Comparison of ENCODE assay signal across 13 cellular contexts in the genomic region with DNA sequence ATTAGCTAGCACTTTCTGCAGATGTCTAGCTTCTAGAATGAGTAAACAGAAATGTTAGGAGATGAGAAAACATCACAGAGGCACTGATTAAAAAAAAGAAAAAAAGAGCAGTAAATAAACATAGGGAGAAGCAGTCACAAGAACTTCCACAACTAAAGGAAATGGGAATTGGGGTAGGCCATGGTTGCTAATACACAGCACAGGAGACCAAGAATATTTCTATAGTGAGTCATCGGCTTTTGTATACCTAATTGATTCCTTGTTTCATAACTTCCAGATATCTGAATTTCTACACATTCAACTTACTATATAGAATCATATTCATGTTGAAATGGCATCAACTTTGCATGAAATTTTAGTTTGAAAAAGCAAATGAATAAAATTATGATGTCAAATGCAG. TPM values are rescaled to one million over a fixed set of nuclear protein-coding genes. Genes with fewer than 3 reads are reported as not detected.
DNase-seq lines count a peak whose midpoint lies in the region; ATAC-seq and TF ChIP-seq lines count a peak whose summit lies in the region.
"Had no signal": no experiment of that assay in that cellular context is flagged by ENCODE, and none has a peak within 500 bp of the region (broad histone marks: within the 10 kb centered on the region; RNA-seq: fewer than 3 reads in every experiment).

No MANE protein-coding gene starts in this region.

- no peaks in the 10 kb centered on the region for H3K36me3 ChIP-seq in RWPE2 (ENCODE audit: low read depth)
- H3K36me3 ChIP-seq in fibroblast of lung (ENCODE audit: control insufficient read depth, insufficient read depth, low read length): no peaks in the 10 kb centered on the region
- H3K36me3 ChIP-seq: right atrium auricular region had no signal

- no peaks in the 10 kb centered on the region for H4K20me1 ChIP-seq in fibroblast of lung (ENCODE audit: control insufficient read depth, extremely low read depth, insufficient read depth, low read length)

- peak overlapping the region; percentile 75 for H3K27ac Mint-ChIP-seq in osteocyte (ENCODE audit: unreplicated experiment)

- H3K4me3 ChIP-seq in RWPE2 (ENCODE audit: severe bottlenecking) (no peak overlapping the region), fibroblast of lung (replicated peaks in 1 of 4; ENCODE audit: control extremely low read depth in 1 of 4, insufficient read depth in 1 of 4, low read depth in 3 of 4, low read length in 4 of 4) (no peak overlapping the region)
- H3K4me3 ChIP-seq: right atrium auricular region had no signal

- H3K36me3 Mint-ChIP-seq in osteocyte (ENCODE audit: unreplicated experiment): no peaks in the 10 kb centered on the region
- H3K36me3 Mint-ChIP-seq in activated T-cell treated with anti-CD3 and anti-CD28 coated beads, Interleukin-2, amount 50 U/mL, for 4 hours (ENCODE audit: insufficient read depth): no peaks in the 10 kb centered on the region

- peak overlapping the region; percentile 15 for H3K27ac ChIP-seq in RWPE2 (ENCODE audit: poor library complexity, severe bottlenecking)
- no peak overlapping the region for H3K27ac ChIP-seq in fibroblast of lung (ENCODE audit: insufficient read depth, low read length)
- H3K27ac ChIP-seq: right atrium auricular region had no signal

- peak; percentile 28 for DNase-seq in DMS53 (lab: John Stamatoyannopoulos, UW)
- DNase-seq in RWPE2 (ENCODE audit: low spot score): no peak
- peak; percentile 77 to 88 for DNase-seq in fibroblast of lung (ENCODE audit: low read depth in 2 of 2)
- no peak for DNase-seq in osteocyte (ENCODE audit: extremely low spot score, unreplicated experiment)
- no peak for DNase-seq in SHP77 (lab: John Stamatoyannopoulos, UW)
- no peak for DNase-seq in activated T-cell treated with anti-CD3 and anti-CD28 coated beads, Interleukin-2, amount 50 U/mL, for 4 hours
- DNase-seq in NCI-H526 treated with DMSO at 0.1 percent for 48 hours (lab: John Stamatoyannopoulos, UW): no peak
- DNase-seq in ecto neural progenitor cell (ENCODE audit: low spot score): no peak
- DNase-seq: activated T-cell treated with anti-CD3 and anti-CD28 coated beads for 4 hours, Caco-2, left colon, MV-4-11 had no signal

- no peak overlapping the region for H3K4me3 Mint-ChIP-seq in osteocyte (ENCODE audit: unreplicated experiment)
- no peak overlapping the region for H3K4me3 Mint-ChIP-seq in activated T-cell treated with anti-CD3 and anti-CD28 coated beads, Interleukin-2, amount 50 U/mL, for 4 hours

- no peak overlapping the region for H2AFZ ChIP-seq in fibroblast of lung (ENCODE audit: low read length)

- H3K4me1 Mint-ChIP-seq in osteocyte (ENCODE audit: unreplicated experiment): peaks cover 14% of the 10 kb centered on the region
- no peaks in the 10 kb centered on the region for H3K4me1 Mint-ChIP-seq in activated T-cell treated with anti-CD3 and anti-CD28 coated beads, Interleukin-2, amount 50 U/mL, for 4 hours (ENCODE audit: low read depth)

- TF ChIP-seq CTCF in RWPE2 (IDR thresholded peaks at IDR 0.05; ENCODE audit: poor library complexity, severe bottlenecking): no peak
- no peak for TF ChIP-seq CTCF in fibroblast of lung (conservative IDR thresholded peaks at IDR 0.05 in 1 of 2, IDR thresholded peaks at IDR 0.05 in 1 of 2; ENCODE audit: low read depth in 1 of 2, low read length in 2 of 2)
- TF ChIP-seq CTCF in osteocyte (IDR thresholded peaks at IDR 0.05): no peak

- peak; percentile 96 for ATAC-seq in RWPE2 (ENCODE audit: low read depth)
- no peak for ATAC-seq in activated T-cell treated with anti-CD3 and anti-CD28 coated beads, Interleukin-2, amount 50 U/mL, for 4 hours
- ATAC-seq: left colon had no signal

- no peak overlapping the region for H3K4me2 ChIP-seq in fibroblast of lung (ENCODE audit: extremely low read depth, insufficient read depth, low read length)

- no peaks in the 10 kb centered on the region for H3K79me2 ChIP-seq in fibroblast of lung (ENCODE audit: control insufficient read depth, insufficient read depth, low read length)

- H3K27me3 ChIP-seq in RWPE2 (ENCODE audit: insufficient read depth, poor library complexity, severe bottlenecking) (no peaks in the 10 kb centered on the region), fibroblast of lung (ENCODE audit: control insufficient read depth, insufficient read depth, low read length) (no peaks in the 10 kb centered on the region)
- H3K27me3 ChIP-seq: right atrium auricular region had no signal

- H3K9me3 Mint-ChIP-seq in osteocyte (ENCODE audit: unreplicated experiment): no peaks in the 10 kb centered on the region
- H3K9me3 Mint-ChIP-seq in activated T-cell treated with anti-CD3 and anti-CD28 coated beads, Interleukin-2, amount 50 U/mL, for 4 hours: no peaks in the 10 kb centered on the region

- H3K4me1 ChIP-seq in RWPE2 (ENCODE audit: insufficient read depth, poor library complexity, severe bottlenecking) (peaks cover 10% of the 10 kb centered on the region), fibroblast of lung (ENCODE audit: control insufficient read depth, extremely low read depth, insufficient read depth, low read length) (peaks cover 6% of the 10 kb centered on the region)
- H3K4me1 ChIP-seq: Caco-2, right atrium auricular region had no signal

- no peaks in the 10 kb centered on the region for H3K9me3 ChIP-seq in RWPE2 (ENCODE audit: severe bottlenecking)
- no peaks in the 10 kb centered on the region for H3K9me3 ChIP-seq in fibroblast of lung (ENCODE audit: control insufficient read depth, insufficient read depth, low read depth, low read length)
- H3K9me3 ChIP-seq: Caco-2, right atrium auricular region had no signal

- no peak overlapping the region for H3K9ac ChIP-seq in fibroblast of lung (ENCODE audit: insufficient read depth, low read length)

- H3K27me3 Mint-ChIP-seq in osteocyte (ENCODE audit: unreplicated experiment): no peaks in the 10 kb centered on the region
- H3K27me3 Mint-ChIP-seq in activated T-cell treated with anti-CD3 and anti-CD28 coated beads, Interleukin-2, amount 50 U/mL, for 4 hours (ENCODE audit: low read depth): no peaks in the 10 kb centered on the region

RNA-seq across cellular contexts. Expression of a gene that starts 47.3 kb away (rescaled TPM):
- 125 and 232 TPM in 2 replicates for total RNA-seq in fibroblast of lung
- polyA plus RNA-seq in fibroblast of lung: 105 and 309 TPM in 2 replicates
- polyA plus RNA-seq in fibroblast of lung (2012): 50.2 and 134 TPM in 2 replicates
- polyA minus RNA-seq in fibroblast of lung (ENCODE audit: low replicate concordance): 224 and 457 TPM in 2 replicates
- 164 and 170 TPM in 2 replicates for total RNA-seq in osteocyte
- total RNA-seq in activated T-cell treated with anti-CD3 and anti-CD28 coated beads, Interleukin-2, amount 50 U/mL, for 4 hours: 10 to 100 TPM; 49.3 to 71.3 (median 63.5) TPM

Comparison
In these comparisons a context has a peak if more than half of its experiments do, and no peak if none do; other contexts are left out.
1. DNase-seq: peak in DMS53 (single experiment) and fibroblast of lung (2 of 2); none in RWPE2 (single experiment), osteocyte (single experiment), SHP77 (0 of 2), activated T-cell treated with anti-CD3 and anti-CD28 coated beads, Interleukin-2, amount 50 U/mL, for 4 hours (single experiment), NCI-H526 treated with DMSO at 0.1 percent for 48 hours (single experiment) and ecto neural progenitor cell (single experiment).